ENCODE assay signal across 20 cellular contexts in the genomic region with DNA sequence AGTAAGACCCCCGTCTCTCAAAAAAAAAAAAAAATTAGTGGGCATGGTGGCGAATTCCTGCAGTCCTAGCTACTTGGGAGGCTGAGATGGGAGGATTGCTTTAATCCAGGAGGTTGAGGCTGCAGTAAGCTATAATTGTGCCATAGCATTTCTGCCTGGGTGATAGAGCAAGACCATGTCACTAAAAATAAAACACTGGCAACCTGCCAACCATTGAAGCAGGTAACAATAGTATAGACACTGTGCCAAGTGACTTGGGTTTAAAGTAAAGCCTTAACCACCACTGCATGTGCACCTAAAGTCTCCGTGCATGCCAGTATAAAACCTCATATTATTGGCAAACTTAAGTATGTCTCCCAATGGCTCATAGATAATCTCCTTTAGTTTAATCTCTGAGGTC. TPM values are rescaled to one million over a fixed set of nuclear protein-coding genes. Genes with fewer than 3 reads are reported as not detected.
DNase-seq lines count a peak whose midpoint lies in the region; TF ChIP-seq lines count a peak whose summit lies in the region.
"Had no signal": no experiment of that assay in that cellular context is flagged by ENCODE, and none has a peak within 500 bp of the region (broad histone marks: within the 10 kb centered on the region; RNA-seq: fewer than 3 reads in every experiment).

No MANE protein-coding gene starts in this region.

- H3K27ac ChIP-seq in BLaER1 treated with 17β-estradiol and CSF1 and Interleukin-3, amounts not matched to agents 10 nM and 100 nM: no peak overlapping the region
- H3K27ac ChIP-seq in GM23248 (peak overlapping the region; percentile 60), fibroblast of lung (ENCODE audit: insufficient read depth, low read length) (peak overlapping the region; percentile 40)
- H3K27ac ChIP-seq: gastrocnemius medialis, SJSA1, WERI-Rb-1 had no signal

- peaks cover 27% of the 10 kb centered on the region for H3F3A ChIP-seq in GM23248 (ENCODE audit: insufficient read depth)

- peak overlapping the region in 6 of 11 experiments; percentile 9 to 41 (median 30); a peak in 7 of 22 replicates for H3K4me2 ChIP-seq in BLaER1 treated with 17β-estradiol and CSF1 and Interleukin-3, amounts not matched to agents 10 nM and 100 nM
- H3K4me2 ChIP-seq in GM23248 (ENCODE audit: unreplicated experiment): peak overlapping the region; percentile 48
- no peak overlapping the region for H3K4me2 ChIP-seq in fibroblast of lung (ENCODE audit: extremely low read depth, insufficient read depth, low read length)

- no peak overlapping the region for H3K4me3 ChIP-seq in BLaER1 treated with 17β-estradiol and CSF1 and Interleukin-3, amounts not matched to agents 10 nM and 100 nM
- H3K4me3 ChIP-seq in GM23248 (peak overlapping the region; percentile 18), fibroblast of lung (replicated peaks in 1 of 4; ENCODE audit: control extremely low read depth in 1 of 4, insufficient read depth in 1 of 4, low read depth in 3 of 4, low read length in 4 of 4) (no peak overlapping the region)
- H3K4me3 ChIP-seq: dorsolateral prefrontal cortex, gastrocnemius medialis, SJSA1 had no signal

- H3K4me1 ChIP-seq in BLaER1 treated with 17β-estradiol and CSF1 and Interleukin-3, amounts not matched to agents 10 nM and 100 nM: peaks cover 17 to 43% (median 36%) of the 10 kb centered on the region in 10 experiments
- H3K4me1 ChIP-seq in GM23248 (ENCODE audit: insufficient read depth): peaks cover 29% of the 10 kb centered on the region
- peaks cover 6% of the 10 kb centered on the region for H3K4me1 ChIP-seq in fibroblast of lung (ENCODE audit: control insufficient read depth, extremely low read depth, insufficient read depth, low read length)

- no peaks in the 10 kb centered on the region for H4K20me1 ChIP-seq in BLaER1 treated with 17β-estradiol and CSF1 and Interleukin-3, amounts not matched to agents 10 nM and 100 nM
- H4K20me1 ChIP-seq in GM23248 (ENCODE audit: insufficient read depth): no peaks in the 10 kb centered on the region
- no peaks in the 10 kb centered on the region for H4K20me1 ChIP-seq in fibroblast of lung (ENCODE audit: control insufficient read depth, extremely low read depth, insufficient read depth, low read length)

- TF ChIP-seq CTCF in fibroblast of lung (conservative IDR thresholded peaks at IDR 0.05 in 1 of 2, IDR thresholded peaks at IDR 0.05 in 1 of 2; ENCODE audit: low read depth in 1 of 2, low read length in 2 of 2): no peak

- H2AFZ ChIP-seq in GM23248 (0 out of 2 replicates have a peak overlapping the region, but pooled peaks have one; percentile 14), fibroblast of lung (ENCODE audit: low read length) (no peak overlapping the region)

- H3K9me3 ChIP-seq in BLaER1 treated with 17β-estradiol and CSF1 and Interleukin-3, amounts not matched to agents 10 nM and 100 nM (replicated peaks in 1 of 11): no peaks in the 10 kb centered on the region
- H3K9me3 ChIP-seq in GM23248 (ENCODE audit: low read depth) (no peaks in the 10 kb centered on the region), fibroblast of lung (ENCODE audit: control insufficient read depth, insufficient read depth, low read depth, low read length) (no peaks in the 10 kb centered on the region)
- H3K9me3 ChIP-seq: gastrocnemius medialis, SJSA1 had no signal

- H3K27me3 ChIP-seq in BLaER1 treated with 17β-estradiol and CSF1 and Interleukin-3, amounts not matched to agents 10 nM and 100 nM: no peaks in the 10 kb centered on the region
- H3K27me3 ChIP-seq in GM23248 (replicated peaks; ENCODE audit: insufficient read depth): no peaks in the 10 kb centered on the region
- H3K27me3 ChIP-seq in fibroblast of lung (ENCODE audit: control insufficient read depth, insufficient read depth, low read length): no peaks in the 10 kb centered on the region
- H3K27me3 ChIP-seq: dorsolateral prefrontal cortex, gastrocnemius medialis had no signal

- H3K9me2 ChIP-seq in GM23248 (ENCODE audit: insufficient read depth): no peaks in the 10 kb centered on the region

- no peaks in the 10 kb centered on the region for H3K36me3 ChIP-seq in BLaER1 treated with 17β-estradiol and CSF1 and Interleukin-3, amounts not matched to agents 10 nM and 100 nM
- H3K36me3 ChIP-seq in GM23248 (ENCODE audit: low read depth) (no peaks in the 10 kb centered on the region), fibroblast of lung (ENCODE audit: control insufficient read depth, insufficient read depth, low read length) (no peaks in the 10 kb centered on the region)
- H3K36me3 ChIP-seq: gastrocnemius medialis, SJSA1, WERI-Rb-1 had no signal

- H3K9ac ChIP-seq in BLaER1 treated with 17β-estradiol and CSF1 and Interleukin-3, amounts not matched to agents 10 nM and 100 nM: no peak overlapping the region
- H3K9ac ChIP-seq in GM23248 (no peak overlapping the region), fibroblast of lung (ENCODE audit: insufficient read depth, low read length) (no peak overlapping the region)

- DNase-seq in GM23248 (no peak), RPMI8226 (peak; percentile 61), fibroblast of lung (ENCODE audit: low read depth in 2 of 2) (no peak), KBM-7 (no peak), NAMALWA (ENCODE audit: low spot score) (no peak), T-helper 2 cell (no peak), AG20443 (ENCODE audit: low spot score) (no peak)
- DNase-seq: activated CD4-positive, alpha-beta memory T cell treated with anti-CD3 and anti-CD28 coated beads for 36 hours; activated effector memory CD4-positive, alpha-beta T cell treated with anti-CD3 and anti-CD28 coated beads, Interleukin-2, amount 50 U/mL, for 16 hours; amygdala; central memory CD4-positive, alpha-beta T cell; dorsolateral prefrontal cortex; gastrocnemius medialis; kidney; naive B cell; NCI-H2081; NCI-H526 treated with DMSO at 0.1 percent for 48 hours; WERI-Rb-1 had no signal

- H3K79me2 ChIP-seq in GM23248 (ENCODE audit: insufficient read depth): no peaks in the 10 kb centered on the region
- H3K79me2 ChIP-seq in fibroblast of lung (ENCODE audit: control insufficient read depth, insufficient read depth, low read length): no peaks in the 10 kb centered on the region

- WGBS in GM23248 (ENCODE audit: low coverage in 1 of 2, low lambda C conversion rate in 2 of 2, missing lambda C conversion rate in 2 of 2), 2 experiments: 90 to 94% methylated on average over 3 of the region's 3 CpGs

- in situ Hi-C loops in GM23248 (cut with MboI): no loop called here
- in situ Hi-C loops in KBM-7 (cut with MboI; ENCODE audit: low pct_unique_long_range_greater_than_20kb, low sequenced_read_pairs): loop anchor here (25.0 kb wide), 1 partner anchor 187 kb away; no protein-coding TSS in a partner anchor

RNA-seq across cellular contexts. Expression of a gene that starts 3.4 kb away (rescaled TPM):
- total RNA-seq in GM23248 (2014; rRNA removed; shearing (Covaris generic)): 4.3 and 11.3 TPM in 2 replicates
- polyA plus RNA-seq in GM23248 (2016; fragmentation: Nextera tagmentation; extraction: Ambion mirVana): 0.93 and 1.6 TPM in 2 replicates
- 5.4 and 8.8 TPM in 2 replicates for total RNA-seq in fibroblast of lung
- 5.0 and 7.3 TPM in 2 replicates for polyA plus RNA-seq in fibroblast of lung
- polyA plus RNA-seq in fibroblast of lung (2012): 7.0 and 8.0 TPM in 2 replicates
- polyA minus RNA-seq in fibroblast of lung (ENCODE audit: low replicate concordance): 45.9 and 56.8 TPM in 2 replicates

Comparison
In these comparisons a context has a peak if more than half of its experiments do, and no peak if none do; other contexts are left out.
1. H3K27ac ChIP-seq: peak in GM23248 (single experiment) and fibroblast of lung (single experiment); none in BLaER1 treated with 17β-estradiol and CSF1 and Interleukin-3, amounts not matched to agents 10 nM and 100 nM (0 of 11).